Comparison of ENCODE assay signal across 10 cellular contexts in genomic region chr3:39149498-39150169, GRCh38. TPM values are rescaled to one million over a fixed set of nuclear protein-coding genes. Genes with fewer than 3 reads are reported as not detected.
DNase-seq lines count a peak whose midpoint lies in the region; TF ChIP-seq lines count a peak whose summit lies in the region.
"Had no signal": no experiment of that assay in that cellular context is flagged by ENCODE, and none has a peak within 500 bp of the region (broad histone marks: within the 10 kb centered on the region; RNA-seq: fewer than 3 reads in every experiment).

No MANE protein-coding gene starts in this region.

- no peak overlapping the region for H3K4me3 Mint-ChIP-seq in dendritic cell treated with granulocyte-macrophage colony-stimulating factor and Interleukin-4, amounts not matched to agents 40 ng/mL and 50 ng/mL, for 4 days
- H3K4me3 Mint-ChIP-seq in osteocyte (ENCODE audit: unreplicated experiment) = peak overlapping the region; percentile 97

- H3K27me3 ChIP-seq in MM.1S (replicated peaks; ENCODE audit: insufficient read depth, low read length) = no peaks in the 10 kb centered on the region

- H3K4me1 Mint-ChIP-seq in dendritic cell treated with granulocyte-macrophage colony-stimulating factor and Interleukin-4, amounts not matched to agents 40 ng/mL and 50 ng/mL, for 4 days (ENCODE audit: low read depth) = peaks cover 80% of the 10 kb centered on the region
- peaks cover 80% of the 10 kb centered on the region for H3K4me1 Mint-ChIP-seq in osteocyte (ENCODE audit: unreplicated experiment)

- H3K27ac ChIP-seq in MM.1S (ENCODE audit: low read length) = no peak overlapping the region

- intact Hi-C loops in dendritic cell treated with granulocyte-macrophage colony-stimulating factor and Interleukin-4, amounts not matched to agents 40 ng/mL and 50 ng/mL, for 4 days (cut with micrococcal nuclease) = loop anchor here (2.0 kb wide), 1 partner anchor 41 kb away; no protein-coding TSS in a partner anchor

- peaks cover 37% of the 10 kb centered on the region for H3F3A ChIP-seq in MM.1S (ENCODE audit: insufficient read depth, low read length)

- H3K36me3 ChIP-seq in MM.1S (replicated peaks; ENCODE audit: insufficient read depth, low read length) = no peaks in the 10 kb centered on the region; the same call in 1 of the 2 replicates

- H3K79me2 ChIP-seq in MM.1S (ENCODE audit: low read length) = peaks cover 72% of the 10 kb centered on the region

- no peaks in the 10 kb centered on the region for H3K9me3 ChIP-seq in MM.1S (replicated peaks; ENCODE audit: insufficient read depth, low read length)

- H3K27ac Mint-ChIP-seq in dendritic cell treated with granulocyte-macrophage colony-stimulating factor and Interleukin-4, amounts not matched to agents 40 ng/mL and 50 ng/mL, for 4 days = peak overlapping the region; percentile 89
- peak overlapping the region; percentile 99 for H3K27ac Mint-ChIP-seq in osteocyte (ENCODE audit: unreplicated experiment)

- peaks cover 49% of the 10 kb centered on the region for H3K4me1 ChIP-seq in MM.1S (ENCODE audit: low read length)

- no peak overlapping the region for H2AFZ ChIP-seq in MM.1S (ENCODE audit: low read length)

- H3K9ac ChIP-seq in MM.1S (ENCODE audit: low read length) = no peak overlapping the region

- H3K9me2 ChIP-seq in MM.1S (replicated peaks; ENCODE audit: insufficient read depth, low read length) = no peaks in the 10 kb centered on the region

- H3K27me3 Mint-ChIP-seq in dendritic cell treated with granulocyte-macrophage colony-stimulating factor and Interleukin-4, amounts not matched to agents 40 ng/mL and 50 ng/mL, for 4 days = peaks cover 4% of the 10 kb centered on the region
- H3K27me3 Mint-ChIP-seq in osteocyte (ENCODE audit: unreplicated experiment) = no peaks in the 10 kb centered on the region

- no peaks in the 10 kb centered on the region for H3K9me3 Mint-ChIP-seq in dendritic cell treated with granulocyte-macrophage colony-stimulating factor and Interleukin-4, amounts not matched to agents 40 ng/mL and 50 ng/mL, for 4 days
- H3K9me3 Mint-ChIP-seq in osteocyte (ENCODE audit: unreplicated experiment) = no peaks in the 10 kb centered on the region

- H3K4me2 ChIP-seq in MM.1S (ENCODE audit: low read depth, low read length) = no peak overlapping the region

- peak; percentile 25 for DNase-seq in CD1c-positive myeloid dendritic cell (ENCODE audit: extremely low spot score)
- DNase-seq in NAMALWA (ENCODE audit: low spot score) = peak; percentile 42
- DNase-seq in osteocyte (ENCODE audit: extremely low spot score, unreplicated experiment) = no peak
- DNase-seq in stimulated activated CD4-positive, alpha-beta T cell treated with anti-CD3 and anti-CD28 coated beads, Interleukin-1b, Interleukin-23, amount 100 ng/mL, for 48 hours = no peak
- no peak for DNase-seq in stimulated activated CD4-positive, alpha-beta T cell treated with anti-CD3 and anti-CD28 coated beads, Interleukin-15, amount 100 ng/mL, for 24 hours
- DNase-seq in MM.1S = no peak
- DNase-seq in stimulated activated naive CD4-positive, alpha-beta T cell (lab: John Stamatoyannopoulos, UW) = no peak
- DNase-seq: NCI-H1105 treated with DMSO at 0.1 percent for 48 hours had no signal

- no peak overlapping the region for H3K4me3 ChIP-seq in MM.1S (ENCODE audit: low read length)

- no peaks in the 10 kb centered on the region for H4K20me1 ChIP-seq in MM.1S (ENCODE audit: insufficient read depth, low read length)

- peaks cover 45% of the 10 kb centered on the region for H3K36me3 Mint-ChIP-seq in dendritic cell treated with granulocyte-macrophage colony-stimulating factor and Interleukin-4, amounts not matched to agents 40 ng/mL and 50 ng/mL, for 4 days (ENCODE audit: low read depth)
- peaks cover 11% of the 10 kb centered on the region for H3K36me3 Mint-ChIP-seq in osteocyte (ENCODE audit: unreplicated experiment)

- TF ChIP-seq CTCF in osteocyte (IDR thresholded peaks at IDR 0.05) (no peak), MM.1S (IDR thresholded peaks at IDR 0.05; ENCODE audit: low read length) (no peak)

RNA-seq across cellular contexts. Expression of gene CSRNP1, which starts 3.8 kb away (rescaled TPM):
- total RNA-seq in osteocyte = 12.8 and 15.1 TPM in 2 replicates

RNA-seq across cellular contexts. Expression of gene TTC21A, which starts 42.2 kb away (rescaled TPM):
- 8.7 and 10.3 TPM in 2 replicates for total RNA-seq in osteocyte

RNA-seq across cellular contexts. Expression of gene GORASP1, which starts 42.2 kb away (rescaled TPM):
- total RNA-seq in osteocyte = 54.3 and 62.1 TPM in 2 replicates

RNA-seq across cellular contexts. Expression of gene XIRP1, which starts 42.8 kb away (rescaled TPM):
- total RNA-seq in osteocyte = not detected in 2 replicates
- total RNA-seq: esophagus mucosa had no signal

Comparison
In these comparisons a context has a peak if more than half of its experiments do, and no peak if none do; other contexts are left out.
1. DNase-seq: peak in CD1c-positive myeloid dendritic cell (single experiment) and NAMALWA (single experiment); none in osteocyte (single experiment), stimulated activated CD4-positive, alpha-beta T cell treated with anti-CD3 and anti-CD28 coated beads, Interleukin-1b, Interleukin-23, amount 100 ng/mL, for 48 hours (single experiment), stimulated activated CD4-positive, alpha-beta T cell treated with anti-CD3 and anti-CD28 coated beads, Interleukin-15, amount 100 ng/mL, for 24 hours (single experiment), MM.1S (single experiment) and stimulated activated naive CD4-positive, alpha-beta T cell (0 of 6).